In the genomic region with DNA sequence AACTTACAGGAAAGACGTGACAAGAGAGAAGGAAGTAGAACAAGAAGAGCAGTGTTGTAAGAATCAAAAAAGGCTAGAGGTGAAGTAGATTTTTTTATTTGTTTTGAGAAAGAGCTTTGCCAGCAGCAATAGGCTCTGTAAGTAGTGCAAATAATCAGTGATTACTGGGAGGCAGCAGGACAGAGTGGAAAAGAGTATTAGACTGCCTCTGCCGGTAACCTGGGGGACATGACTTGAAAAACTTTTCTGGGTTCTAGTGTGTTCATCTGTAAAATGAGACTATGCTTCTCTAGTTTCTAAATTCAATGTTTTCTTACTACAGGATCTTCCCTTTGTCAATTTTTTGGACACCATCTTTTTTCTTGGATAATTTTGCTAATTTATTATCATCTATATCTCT, we compare ENCODE assay signal across 1 cellular context.
TF ChIP-seq lines count a peak whose summit lies in the region.

No MANE protein-coding gene starts in this region.

TF ChIP-seq in H1, 55 proteins besides CTCF, POLR2A, EP300 and RAD21:
- TF ChIP-seq SAP30 (IDR thresholded peaks at IDR 0.05; ENCODE audit: insufficient read depth, insufficient replicate concordance, low read length) (no peak), ZNF274 (IDR thresholded peaks at IDR 0.05; ENCODE audit: borderline replicate concordance, extremely low read depth, low read length) (no peak), CHD7 (IDR thresholded peaks at IDR 0.05; ENCODE audit: insufficient replicate concordance, low read length) (no peak), POLR2AphosphoS5 (IDR thresholded peaks at IDR 0.05; ENCODE audit: low read depth, low read length) (no peak), SUZ12 (IDR thresholded peaks at IDR 0.05; ENCODE audit: low read length) (no peak), RXRA (IDR thresholded peaks at IDR 0.05; ENCODE audit: insufficient read depth, low read depth, low read length) (no peak), JUND (IDR thresholded peaks at IDR 0.05; ENCODE audit: low read length) (no peak), RBBP5 (IDR thresholded peaks at IDR 0.05; ENCODE audit: borderline replicate concordance, low read depth, low read length) (no peak), KDM4A (IDR thresholded peaks at IDR 0.05; ENCODE audit: low read depth, low read length, severe bottlenecking) (no peak), CREB1 (IDR thresholded peaks at IDR 0.05) (no peak), CBX8 (IDR thresholded peaks at IDR 0.05; ENCODE audit: borderline replicate concordance, low read depth, low read length) (no peak), POU5F1 (IDR thresholded peaks at IDR 0.05; ENCODE audit: low read depth, low read length) (no peak), HDAC2 (IDR thresholded peaks at IDR 0.05; ENCODE audit: borderline replicate concordance in 1 of 2, low read depth in 2 of 2, low read length in 2 of 2) (no peak), CBX5 (IDR thresholded peaks at IDR 0.05; ENCODE audit: low read depth, low read length) (no peak), CTBP2 (IDR thresholded peaks at IDR 0.05; ENCODE audit: borderline replicate concordance, insufficient read depth, insufficient read length, low read length) (no peak), CEBPB (IDR thresholded peaks at IDR 0.05; ENCODE audit: low read depth, low read length) (no peak), ATF3 (IDR thresholded peaks at IDR 0.05; ENCODE audit: insufficient read depth, low read depth, low read length) (no peak), HDAC6 (IDR thresholded peaks at IDR 0.05; ENCODE audit: low read depth, low read length) (no peak), MAX (IDR thresholded peaks at IDR 0.05) (no peak)
- TF ChIP-seq, protein P1, sequence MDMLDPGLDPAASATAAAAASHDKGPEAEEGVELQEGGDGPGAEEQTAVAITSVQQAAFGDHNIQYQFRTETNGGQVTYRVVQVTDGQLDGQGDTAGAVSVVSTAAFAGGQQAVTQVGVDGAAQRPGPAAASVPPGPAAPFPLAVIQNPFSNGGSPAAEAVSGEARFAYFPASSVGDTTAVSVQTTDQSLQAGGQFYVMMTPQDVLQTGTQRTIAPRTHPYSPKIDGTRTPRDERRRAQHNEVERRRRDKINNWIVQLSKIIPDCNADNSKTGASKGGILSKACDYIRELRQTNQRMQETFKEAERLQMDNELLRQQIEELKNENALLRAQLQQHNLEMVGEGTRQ (IDR thresholded peaks at IDR 0.05; ENCODE audit: low read length), result no peak
